In genomic region chr1:240888039-240888786, GRCh38 we compare ENCODE assay signal across 8 cellular contexts.
A peak's percentile ranks its signal among the peaks of the same experiment; 100 is the strongest.
DNase-seq lines count a peak whose midpoint lies in the region; ATAC-seq, FAIRE-seq and TF ChIP-seq lines count a peak whose summit lies in the region.

No MANE protein-coding gene starts in this region.

- peak; percentile 43 for FAIRE-seq in HepG2 (lab: Jason Lieb, UNC)

- H3K4me3 Mint-ChIP-seq in activated CD8-positive, alpha-beta T cell treated with anti-CD3 and anti-CD28 coated beads, Interleukin-2, amount 10 ng/mL, durations not matched to agents 7 days and 5 days = no peak overlapping the region
- H3K4me3 Mint-ChIP-seq in natural killer cell treated with Interleukin-12 subunit alpha and Interleukin-12 subunit beta and Interleukin-15 and Interleukin-18, amount 100 ng/mL, for 72 hours = no peak overlapping the region

- H4K20me1 ChIP-seq in HepG2 (ENCODE audit: insufficient read depth, low read length) = no peaks in the 10 kb centered on the region

- no peaks in the 10 kb centered on the region for H3K36me3 ChIP-seq in HepG2 (replicated peaks in 1 of 2; ENCODE audit: control insufficient read depth in 1 of 2, insufficient read depth in 2 of 2, low read length in 2 of 2)

- no peaks in the 10 kb centered on the region for H3K79me2 ChIP-seq in HepG2 (ENCODE audit: insufficient read depth, low read length)

- no peak overlapping the region for H2AFZ ChIP-seq in HepG2 (ENCODE audit: low read length)

- no peak overlapping the region for H3K4me3 ChIP-seq in HepG2 (replicated peaks in 1 of 3; ENCODE audit: insufficient read depth in 1 of 3, low read depth in 2 of 3, low read length in 3 of 3)

- no peaks in the 10 kb centered on the region for H3K27me3 Mint-ChIP-seq in activated CD8-positive, alpha-beta T cell treated with anti-CD3 and anti-CD28 coated beads, Interleukin-2, amount 10 ng/mL, durations not matched to agents 7 days and 5 days (ENCODE audit: low read depth)
- H3K27me3 Mint-ChIP-seq in natural killer cell treated with Interleukin-12 subunit alpha and Interleukin-12 subunit beta and Interleukin-15 and Interleukin-18, amount 100 ng/mL, for 72 hours = no peaks in the 10 kb centered on the region

- TF ChIP-seq CTCF in HepG2 (CRISPR knock-in tag; IDR thresholded peaks at IDR 0.05) = peak; percentile 80

- no peaks in the 10 kb centered on the region for H3K9me3 ChIP-seq in HepG2 (ENCODE audit: low read length)

- no peak overlapping the region for H3K27ac Mint-ChIP-seq in activated CD8-positive, alpha-beta T cell treated with anti-CD3 and anti-CD28 coated beads, Interleukin-2, amount 10 ng/mL, durations not matched to agents 7 days and 5 days
- H3K27ac Mint-ChIP-seq in natural killer cell treated with Interleukin-12 subunit alpha and Interleukin-12 subunit beta and Interleukin-15 and Interleukin-18, amount 100 ng/mL, for 72 hours = no peak overlapping the region

- TF ChIP-seq POLR2A in HepG2 (IDR thresholded peaks at IDR 0.05; ENCODE audit: insufficient read depth in 1 of 2, low read depth in 2 of 2, low read length in 2 of 2) = no peak

- no TSS peak for BruUV-seq in HepG2 (replicated peaks; lab: Mats Ljungman, UMichigan)

- H3K4me1 ChIP-seq in HepG2 (ENCODE audit: insufficient read depth, low read length) = no peaks in the 10 kb centered on the region

- H3K27me3 ChIP-seq in HepG2 (ENCODE audit: control insufficient read depth in 1 of 2, insufficient read depth in 2 of 2, low read length in 2 of 2) = no peaks in the 10 kb centered on the region

- 47% methylated on average over 15 of the region's 15 CpGs for WGBS in HepG2 (ENCODE audit: low lambda C conversion rate)

- CTCF ChIA-PET in activated CD8-positive, alpha-beta T cell treated with anti-CD3 and anti-CD28 coated beads, Interleukin-2, amount 10 ng/mL, durations not matched to agents 7 days and 5 days (lab: Charles Lee) = no interaction called here
- CTCF ChIA-PET in HepG2 (lab: Yijun Ruan, JAX; ENCODE audit: low intra/inter-chr PET ratio, low total read pairs) = interaction anchor here (1.0 to 1.1 kb wide), 2 partner anchors 58 to 598 kb away, joined by 3 to 4 read pairs; no protein-coding TSS in a partner anchor

- no peak for TF ChIP-seq EP300 in HepG2 (IDR thresholded peaks at IDR 0.05; ENCODE audit: low read depth in 2 of 2, low read length in 2 of 2)
- TF ChIP-seq EP300 in HepG2 (CRISPR knock-in tag; IDR thresholded peaks at IDR 0.05; ENCODE audit: borderline replicate concordance) = no peak

- no peak overlapping the region for H3K4me2 ChIP-seq in HepG2 (ENCODE audit: low read depth, low read length)

- H3K9me3 Mint-ChIP-seq in activated CD8-positive, alpha-beta T cell treated with anti-CD3 and anti-CD28 coated beads, Interleukin-2, amount 10 ng/mL, durations not matched to agents 7 days and 5 days (ENCODE audit: insufficient read depth) = no peaks in the 10 kb centered on the region
- H3K9me3 Mint-ChIP-seq in natural killer cell treated with Interleukin-12 subunit alpha and Interleukin-12 subunit beta and Interleukin-15 and Interleukin-18, amount 100 ng/mL, for 72 hours = peaks cover 4% of the 10 kb centered on the region

- peak; percentile 48; the same call in 1 of the 2 replicates for TF ChIP-seq RAD21 in HepG2 (CRISPR knock-in tag; IDR thresholded peaks at IDR 0.05)

- intact Hi-C loops in HepG2 (cut with micrococcal nuclease; ENCODE audit: unreplicated experiment) = loop anchor here (1.0 to 2.0 kb wide), 3 partner anchors 59 to 599 kb away; no protein-coding TSS in a partner anchor

- in situ Hi-C loops in HepG2 (cut with HindIII; ENCODE audit: extremely low pct_ligation_motif_present, low pct_unique_long_range_greater_than_20kb) = loop anchor here (25.0 kb wide), 1 partner anchor 599 kb away; no protein-coding TSS in a partner anchor

- ATAC-seq in GM21825 (IDR thresholded peaks at IDR 0.05; ENCODE audit: unreplicated experiment) (peak; percentile 83), HepG2 (peak; percentile 80), GM19328 (IDR thresholded peaks at IDR 0.05; ENCODE audit: unreplicated experiment) (no peak)
- no peak for ATAC-seq in activated CD8-positive, alpha-beta T cell treated with anti-CD3 and anti-CD28 coated beads, Interleukin-2, amount 10 ng/mL, durations not matched to agents 7 days and 5 days
- ATAC-seq in natural killer cell treated with Interleukin-12 subunit alpha and Interleukin-12 subunit beta and Interleukin-15 and Interleukin-18, amount 100 ng/mL, for 72 hours = no peak

- DNase-seq in activated T-cell treated with anti-CD3 and anti-CD28 coated beads, Interleukin-2, amount 50 U/mL, for 48 hours = peak; percentile 30 to 37
- DNase-seq in activated T-cell treated with anti-CD3 and anti-CD28 coated beads, Interleukin-2, amount 50 U/mL, for 1 hour = no peak
- DNase-seq in NCI-H1092 treated with DMSO at 0.1 percent for 48 hours (lab: John Stamatoyannopoulos, UW) = peak; percentile 73
- peak; percentile 30 for DNase-seq in activated CD8-positive, alpha-beta T cell treated with anti-CD3 and anti-CD28 coated beads, Interleukin-2, amount 10 ng/mL, durations not matched to agents 7 days and 5 days
- peak; percentile 12 for DNase-seq in HepG2 (ENCODE audit: low spot score)
- no peak for DNase-seq in natural killer cell treated with Interleukin-12 subunit alpha and Interleukin-12 subunit beta and Interleukin-15 and Interleukin-18, amount 100 ng/mL, for 72 hours (ENCODE audit: low spot score)

- H3K36me3 Mint-ChIP-seq in activated CD8-positive, alpha-beta T cell treated with anti-CD3 and anti-CD28 coated beads, Interleukin-2, amount 10 ng/mL, durations not matched to agents 7 days and 5 days (ENCODE audit: low read depth) = no peaks in the 10 kb centered on the region
- H3K36me3 Mint-ChIP-seq in natural killer cell treated with Interleukin-12 subunit alpha and Interleukin-12 subunit beta and Interleukin-15 and Interleukin-18, amount 100 ng/mL, for 72 hours = no peaks in the 10 kb centered on the region

- H3K4me1 Mint-ChIP-seq in activated CD8-positive, alpha-beta T cell treated with anti-CD3 and anti-CD28 coated beads, Interleukin-2, amount 10 ng/mL, durations not matched to agents 7 days and 5 days (ENCODE audit: low read depth) = no peaks in the 10 kb centered on the region
- no peaks in the 10 kb centered on the region for H3K4me1 Mint-ChIP-seq in natural killer cell treated with Interleukin-12 subunit alpha and Interleukin-12 subunit beta and Interleukin-15 and Interleukin-18, amount 100 ng/mL, for 72 hours (ENCODE audit: low read depth in 2 of 2)

- POLR2A ChIA-PET in activated CD8-positive, alpha-beta T cell treated with anti-CD3 and anti-CD28 coated beads, Interleukin-2, amount 10 ng/mL, durations not matched to agents 7 days and 5 days (lab: Charles Lee) = no interaction called here
- POLR2A ChIA-PET in HepG2 (lab: Yijun Ruan, JAX) = no interaction called here

- H3K9ac ChIP-seq in HepG2 (ENCODE audit: insufficient read depth, low read depth, low read length) = no peak overlapping the region

- no peak overlapping the region for H3K27ac ChIP-seq in HepG2 (ENCODE audit: extremely low read length, insufficient read depth, low read length)

TF ChIP-seq in HepG2, 621 proteins besides CTCF, POLR2A, EP300 and RAD21:
- peak; percentile 96 to 98 for TF ChIP-seq MAFK (conservative IDR thresholded peaks at IDR 0.05 in 1 of 2, IDR thresholded peaks at IDR 0.05 in 1 of 2; ENCODE audit: low read length in 2 of 2)
- TF ChIP-seq ZKSCAN8 (CRISPR knock-in tag; IDR thresholded peaks at IDR 0.05; ENCODE audit: borderline replicate concordance) = no peak
- peak; percentile 96 for TF ChIP-seq MAFF (IDR thresholded peaks at IDR 0.05; ENCODE audit: low read depth, low read length)
- peak; percentile 27 for TF ChIP-seq TEAD3 (CRISPR knock-in tag; optimal IDR thresholded peaks at IDR 0.05; ENCODE audit: borderline replicate concordance)
- TF ChIP-seq ZEB1 (IDR thresholded peaks at IDR 0.05; ENCODE audit: insufficient replicate concordance, low read depth) = peak; percentile 30
- no peak for TF ChIP-seq FOXK1 (CRISPR knock-in tag; IDR thresholded peaks at IDR 0.05; ENCODE audit: borderline replicate concordance, low read depth)
- peak; percentile 51 for TF ChIP-seq SMC3 (IDR thresholded peaks at IDR 0.05; ENCODE audit: low read length)
- TF ChIP-seq ZNF17 (CRISPR knock-in tag; IDR thresholded peaks at IDR 0.05) = no peak
- TF ChIP-seq STAG1 (CRISPR knock-in tag; IDR thresholded peaks at IDR 0.05) = peak; percentile 83

Comparison
In these comparisons a context has a peak if more than half of its experiments do, and no peak if none do; other contexts are left out.
1. DNase-seq: peak in activated T-cell treated with anti-CD3 and anti-CD28 coated beads, Interleukin-2, amount 50 U/mL, for 48 hours (2 of 2), NCI-H1092 treated with DMSO at 0.1 percent for 48 hours (single experiment), activated CD8-positive, alpha-beta T cell treated with anti-CD3 and anti-CD28 coated beads, Interleukin-2, amount 10 ng/mL, durations not matched to agents 7 days and 5 days (single experiment) and HepG2 (single experiment); none in activated T-cell treated with anti-CD3 and anti-CD28 coated beads, Interleukin-2, amount 50 U/mL, for 1 hour (single experiment) and natural killer cell treated with Interleukin-12 subunit alpha and Interleukin-12 subunit beta and Interleukin-15 and Interleukin-18, amount 100 ng/mL, for 72 hours (single experiment).
2. ATAC-seq: peak in GM21825 (single experiment) and HepG2 (single experiment); none in activated CD8-positive, alpha-beta T cell treated with anti-CD3 and anti-CD28 coated beads, Interleukin-2, amount 10 ng/mL, durations not matched to agents 7 days and 5 days (single experiment), GM19328 (single experiment) and natural killer cell treated with Interleukin-12 subunit alpha and Interleukin-12 subunit beta and Interleukin-15 and Interleukin-18, amount 100 ng/mL, for 72 hours (0 of 2).